ENCODE assay signal across 9 cellular contexts in genomic region chr6:29626948-29627761, GRCh38. TPM values are rescaled to one million over a fixed set of nuclear protein-coding genes. Genes with fewer than 3 reads are reported as not detected.
A peak's percentile ranks its signal among the peaks of the same experiment; 100 is the strongest.
DNase-seq lines count a peak whose midpoint lies in the region; ATAC-seq and TF ChIP-seq lines count a peak whose summit lies in the region.
"Had no signal": no experiment of that assay in that cellular context is flagged by ENCODE, and none has a peak within 500 bp of the region (broad histone marks: within the 10 kb centered on the region; RNA-seq: fewer than 3 reads in every experiment).

No MANE protein-coding gene starts in this region.

- no peak overlapping the region for H3K27ac ChIP-seq in lung (ENCODE audit: low read depth in 1 of 2, low read length in 1 of 2)
- H3K27ac ChIP-seq in tibial artery: peak overlapping the region; percentile 67 to 83

- DNase-seq in activated CD4-positive, alpha-beta T cell treated with anti-CD3 and anti-CD28 coated beads, Interleukin-2, amount 10 ng/mL, durations not matched to agents 7 days and 5 days: no peak
- DNase-seq in activated CD4-positive, alpha-beta T cell treated with anti-CD3 and anti-CD28 coated beads, Interleukin-2, amount 50 U/mL, for 1 hour: no peak
- DNase-seq in cerebellar cortex (ENCODE audit: low spot score) (peak; percentile 14), lung (ENCODE audit: low spot score) (no peak), tibial artery (no peak), NCI-H1092 treated with DMSO at 0.1 percent for 48 hours (lab: John Stamatoyannopoulos, UW) (no peak), GM10248 (ENCODE audit: extremely low spot score) (no peak)

- H3K36me3 ChIP-seq in lung (ENCODE audit: control insufficient read depth in 2 of 2, insufficient read depth in 2 of 2, low read length in 2 of 2) (peaks cover 4 to 5% of the 10 kb centered on the region in 2 donors), tibial artery (peaks cover 5 to 28% (median 12%) of the 10 kb centered on the region in 3 donors)

- peaks cover 17% of the 10 kb centered on the region for H3K27me3 Mint-ChIP-seq in activated CD4-positive, alpha-beta T cell treated with anti-CD3 and anti-CD28 coated beads, Interleukin-2, amount 10 ng/mL, durations not matched to agents 7 days and 5 days

- peaks cover 35% of the 10 kb centered on the region for H3K4me1 Mint-ChIP-seq in activated CD4-positive, alpha-beta T cell treated with anti-CD3 and anti-CD28 coated beads, Interleukin-2, amount 10 ng/mL, durations not matched to agents 7 days and 5 days

- WGBS in lung, 2 donors: 28 to 29% methylated on average over 31 of the region's 31 CpGs

- H3K4me3 Mint-ChIP-seq in activated CD4-positive, alpha-beta T cell treated with anti-CD3 and anti-CD28 coated beads, Interleukin-2, amount 10 ng/mL, durations not matched to agents 7 days and 5 days: peak overlapping the region; percentile 53

- no peaks in the 10 kb centered on the region for H3K9me3 Mint-ChIP-seq in activated CD4-positive, alpha-beta T cell treated with anti-CD3 and anti-CD28 coated beads, Interleukin-2, amount 10 ng/mL, durations not matched to agents 7 days and 5 days

- intact Hi-C loops in tibial artery (cut with DNase I; ENCODE audit: low total_unique reads): no loop called here

- TF ChIP-seq CTCF in lung (IDR thresholded peaks at IDR 0.05; ENCODE audit: control extremely low read depth, extremely low read depth): no peak
- no peak for TF ChIP-seq CTCF in tibial artery (IDR thresholded peaks at IDR 0.05)
- no peak for TF ChIP-seq CTCF in GM10248 (IDR thresholded peaks at IDR 0.05; ENCODE audit: control extremely low read depth, extremely low read depth, low read depth, missing control alignments)

- ATAC-seq in lung (ENCODE audit: insufficient read depth, low FRiP score) (no peak), HG03280 (IDR thresholded peaks at IDR 0.05; ENCODE audit: unreplicated experiment) (no peak)

- peak overlapping the region; percentile 50 for H3K27ac Mint-ChIP-seq in activated CD4-positive, alpha-beta T cell treated with anti-CD3 and anti-CD28 coated beads, Interleukin-2, amount 10 ng/mL, durations not matched to agents 7 days and 5 days

- H3K4me3 ChIP-seq in lung (peak overlapping the region; percentile 41), tibial artery (peak overlapping the region; percentile 59 to 60)

- H3K27me3 ChIP-seq in lung (ENCODE audit: control insufficient read depth, insufficient read depth) (no peaks in the 10 kb centered on the region), tibial artery (no peaks in the 10 kb centered on the region)

- POLR2A ChIA-PET in activated CD4-positive, alpha-beta T cell treated with anti-CD3 and anti-CD28 coated beads, Interleukin-2, amount 10 ng/mL, durations not matched to agents 7 days and 5 days (lab: Charles Lee): no interaction called here
- POLR2A ChIA-PET in GM10248 (lab: Yijun Ruan, JAX): no interaction called here

- no peaks in the 10 kb centered on the region for H3K9me3 ChIP-seq in lung (ENCODE audit: control insufficient read depth in 2 of 2, insufficient read depth in 1 of 2, low read length in 1 of 2)
- H3K9me3 ChIP-seq in tibial artery: no peaks in the 10 kb centered on the region

- CTCF ChIA-PET in activated CD4-positive, alpha-beta T cell treated with anti-CD3 and anti-CD28 coated beads, Interleukin-2, amount 10 ng/mL, durations not matched to agents 7 days and 5 days (lab: Charles Lee): interaction anchor here (0.6 to 2.1 kb wide), 4 partner anchors 8 to 23 kb away, joined by 3 to 6 read pairs (median 4); no protein-coding TSS in a partner anchor
- CTCF ChIA-PET in GM10248 (lab: Yijun Ruan, JAX): interaction anchor here (1.4 to 6.6 kb wide), 4 partner anchors 15 to 69 kb away, joined by 3 to 35 read pairs (median 4); no protein-coding TSS in a partner anchor

- H3K4me1 ChIP-seq in lung (ENCODE audit: control insufficient read depth in 2 of 2, insufficient read depth in 2 of 2, low read length in 2 of 2) (peaks cover 0 to 14% of the 10 kb centered on the region in 2 donors), tibial artery (peaks cover 0 to 33% (median 26%) of the 10 kb centered on the region in 4 donors)

- peaks cover 21% of the 10 kb centered on the region for H3K36me3 Mint-ChIP-seq in activated CD4-positive, alpha-beta T cell treated with anti-CD3 and anti-CD28 coated beads, Interleukin-2, amount 10 ng/mL, durations not matched to agents 7 days and 5 days (ENCODE audit: low read depth)

RNA-seq across cellular contexts. Expression of gene GABBR1, which starts 5.8 kb away (rescaled TPM):
- 10 to 100 TPM; 48.5 to 50.5 TPM for total RNA-seq in activated CD4-positive, alpha-beta T cell treated with anti-CD3 and anti-CD28 coated beads, Interleukin-2, amount 10 ng/mL, durations not matched to agents 7 days and 5 days
- total RNA-seq in lung: 10 to 100 TPM; 28.4 to 35.7 TPM
- polyA plus RNA-seq in lung: 10 to 100 TPM; 12.9 to 21.6 TPM

RNA-seq across cellular contexts. Expression of gene MOG, which starts 29.7 kb away (rescaled TPM):
- not detected for total RNA-seq in activated CD4-positive, alpha-beta T cell treated with anti-CD3 and anti-CD28 coated beads, Interleukin-2, amount 10 ng/mL, durations not matched to agents 7 days and 5 days
- not detected for total RNA-seq in lung
- polyA plus RNA-seq in lung: not detected
- total RNA-seq: T-helper 1 cell treated with Interleukin-12 subunit alpha and Interleukin-12 subunit beta and Interleukin-4 antibody, amounts not matched to agents 30 ng/mL and 1 ng/mL, for 36 hours had no signal

RNA-seq across cellular contexts. Expression of gene OR2H2, which starts 42.2 kb away (rescaled TPM):
- not detected for total RNA-seq in activated CD4-positive, alpha-beta T cell treated with anti-CD3 and anti-CD28 coated beads, Interleukin-2, amount 10 ng/mL, durations not matched to agents 7 days and 5 days
- total RNA-seq in lung: not detected
- not detected for polyA plus RNA-seq in lung
- total RNA-seq: T-helper 1 cell treated with Interleukin-12 subunit alpha and Interleukin-12 subunit beta and Interleukin-4 antibody, amounts not matched to agents 30 ng/mL and 1 ng/mL, for 36 hours had no signal

RNA-seq across cellular contexts. Expression of gene ZFP57, which starts 53.8 kb away (rescaled TPM):
- total RNA-seq in activated CD4-positive, alpha-beta T cell treated with anti-CD3 and anti-CD28 coated beads, Interleukin-2, amount 10 ng/mL, durations not matched to agents 7 days and 5 days: not detected
- total RNA-seq in lung: 1 to 10 TPM in 1 of 2 donors, under 1 TPM in 1; 0.14 to 2.4 TPM
- polyA plus RNA-seq in lung: 1 to 10 TPM in 1 of 2 donors, under 1 TPM in 1; 0.01 to 2.0 TPM

Comparison
In these comparisons a context has a peak if more than half of its experiments do, and no peak if none do; other contexts are left out.
1. H3K27ac ChIP-seq: peak in tibial artery (2 of 2); none in lung (0 of 2).